ENCODE assay signal across 8 cellular contexts in the genomic region with DNA sequence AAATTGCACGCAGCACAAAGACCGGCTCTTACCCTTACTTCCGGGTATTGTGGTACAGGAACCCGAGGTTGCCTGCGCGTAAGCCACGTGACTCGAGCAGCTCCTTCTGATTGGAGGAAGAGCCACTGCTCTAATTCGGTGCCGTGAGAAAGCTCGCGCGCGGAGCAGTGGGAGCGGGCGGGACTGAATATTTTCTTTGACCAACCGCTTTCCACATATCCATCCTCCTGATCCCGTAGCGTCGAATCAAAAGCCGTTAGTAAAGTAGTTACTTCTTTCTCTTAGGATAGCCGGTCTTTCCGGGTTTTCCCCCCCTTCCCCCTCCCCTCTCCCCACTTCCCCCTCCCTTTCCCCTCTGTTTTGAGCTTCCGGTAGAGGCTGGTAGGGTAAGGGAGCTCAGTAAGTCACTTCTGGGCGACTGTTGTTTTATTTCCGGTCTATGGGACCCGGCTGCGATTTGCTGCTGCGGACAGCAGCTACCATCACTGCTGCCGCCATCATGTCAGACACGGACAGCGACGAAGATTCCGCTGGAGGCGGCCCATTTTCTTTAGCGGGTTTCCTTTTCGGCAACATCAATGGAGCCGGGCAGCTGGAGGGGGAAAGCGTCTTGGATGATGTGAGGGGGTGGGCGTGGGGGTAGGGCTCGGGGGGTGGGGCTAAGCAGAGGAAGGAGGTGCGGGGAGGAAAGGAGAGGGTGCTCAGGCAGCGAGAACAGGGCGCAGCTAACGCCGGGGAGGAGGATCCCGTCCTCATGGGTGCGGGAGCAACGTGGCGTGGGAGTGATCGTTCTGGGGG. TPM values are rescaled to one million over a fixed set of nuclear protein-coding genes. Genes with fewer than 3 reads are reported as not detected.
A peak's percentile ranks its signal among the peaks of the same experiment; 100 is the strongest.
DNase-seq lines count a peak whose midpoint lies in the region; ATAC-seq and TF ChIP-seq lines count a peak whose summit lies in the region.

A gene with protein sequence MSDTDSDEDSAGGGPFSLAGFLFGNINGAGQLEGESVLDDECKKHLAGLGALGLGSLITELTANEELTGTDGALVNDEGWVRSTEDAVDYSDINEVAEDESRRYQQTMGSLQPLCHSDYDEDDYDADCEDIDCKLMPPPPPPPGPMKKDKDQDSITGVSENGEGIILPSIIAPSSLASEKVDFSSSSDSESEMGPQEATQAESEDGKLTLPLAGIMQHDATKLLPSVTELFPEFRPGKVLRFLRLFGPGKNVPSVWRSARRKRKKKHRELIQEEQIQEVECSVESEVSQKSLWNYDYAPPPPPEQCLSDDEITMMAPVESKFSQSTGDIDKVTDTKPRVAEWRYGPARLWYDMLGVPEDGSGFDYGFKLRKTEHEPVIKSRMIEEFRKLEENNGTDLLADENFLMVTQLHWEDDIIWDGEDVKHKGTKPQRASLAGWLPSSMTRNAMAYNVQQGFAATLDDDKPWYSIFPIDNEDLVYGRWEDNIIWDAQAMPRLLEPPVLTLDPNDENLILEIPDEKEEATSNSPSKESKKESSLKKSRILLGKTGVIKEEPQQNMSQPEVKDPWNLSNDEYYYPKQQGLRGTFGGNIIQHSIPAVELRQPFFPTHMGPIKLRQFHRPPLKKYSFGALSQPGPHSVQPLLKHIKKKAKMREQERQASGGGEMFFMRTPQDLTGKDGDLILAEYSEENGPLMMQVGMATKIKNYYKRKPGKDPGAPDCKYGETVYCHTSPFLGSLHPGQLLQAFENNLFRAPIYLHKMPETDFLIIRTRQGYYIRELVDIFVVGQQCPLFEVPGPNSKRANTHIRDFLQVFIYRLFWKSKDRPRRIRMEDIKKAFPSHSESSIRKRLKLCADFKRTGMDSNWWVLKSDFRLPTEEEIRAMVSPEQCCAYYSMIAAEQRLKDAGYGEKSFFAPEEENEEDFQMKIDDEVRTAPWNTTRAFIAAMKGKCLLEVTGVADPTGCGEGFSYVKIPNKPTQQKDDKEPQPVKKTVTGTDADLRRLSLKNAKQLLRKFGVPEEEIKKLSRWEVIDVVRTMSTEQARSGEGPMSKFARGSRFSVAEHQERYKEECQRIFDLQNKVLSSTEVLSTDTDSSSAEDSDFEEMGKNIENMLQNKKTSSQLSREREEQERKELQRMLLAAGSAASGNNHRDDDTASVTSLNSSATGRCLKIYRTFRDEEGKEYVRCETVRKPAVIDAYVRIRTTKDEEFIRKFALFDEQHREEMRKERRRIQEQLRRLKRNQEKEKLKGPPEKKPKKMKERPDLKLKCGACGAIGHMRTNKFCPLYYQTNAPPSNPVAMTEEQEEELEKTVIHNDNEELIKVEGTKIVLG (N-terminal part only) (plus strand): TSS at position 482 of the 798 bp plus-strand sequence. CDS start 18 bp downstream, at position 500.

- H3K27me3 ChIP-seq in SK-N-SH (ENCODE audit: insufficient read depth) = no peaks in the 10 kb centered on the region; the same call in 1 of the 2 replicates
- no peaks in the 10 kb centered on the region for H3K27me3 ChIP-seq in gastroesophageal sphincter
- no peaks in the 10 kb centered on the region for H3K27me3 ChIP-seq in neutrophil

- peak within 1 kb of the TSS; percentile 77 for H2AFZ ChIP-seq in SK-N-SH (ENCODE audit: low read depth)

- CTCF ChIA-PET in SK-N-SH (lab: Yijun Ruan, JAX) = interaction anchor here (0.6 to 1.4 kb wide), 3 partner anchors 13 to 286 kb away, joined by 3 to 5 read pairs (median 3); partner anchors contain the start of gene NONO

- peak; percentile 91 for DNase-seq in GM04504 (ENCODE audit: low read depth)
- peak; percentile 95 for DNase-seq in NCI-H1048 (lab: John Stamatoyannopoulos, UW)
- peak; percentile 89 for DNase-seq in SK-N-SH
- peak; percentile 90 for DNase-seq in activated naive CD4-positive, alpha-beta T cell treated with anti-CD3 and anti-CD28 coated beads, Interleukin-2, amount 50 U/mL, for 16 hours
- DNase-seq in substantia nigra (lab: John Stamatoyannopoulos, UW) = peak; percentile 25 to 93 (median 85)

- H3K4me2 ChIP-seq in SK-N-SH = peak within 1 kb of the TSS; percentile 98

- TF ChIP-seq POLR2A in gastroesophageal sphincter (IDR thresholded peaks at IDR 0.05) = peak; percentile 1 to 85

- H3K9ac ChIP-seq in SK-N-SH = peak within 1 kb of the TSS; percentile 91

- H3K9me2 ChIP-seq in SK-N-SH = no peaks in the 10 kb centered on the region

- H4K20me1 ChIP-seq in SK-N-SH (ENCODE audit: insufficient read depth) = peaks cover 18% of the 10 kb centered on the region; the same call in 1 of the 2 replicates

- 0 out of 2 replicates have a peak, but pooled peaks have one; percentile 4 for TF ChIP-seq RAD21 in SK-N-SH (IDR thresholded peaks at IDR 0.05; ENCODE audit: low read length)

- H3K79me2 ChIP-seq in SK-N-SH (ENCODE audit: insufficient read depth) = peaks cover 47% of the 10 kb centered on the region

- peaks cover 7 to 10% of the 10 kb centered on the region in 2 experiments; a peak in 2 of 4 replicates for H3K4me1 ChIP-seq in SK-N-SH (ENCODE audit: control insufficient read depth in 1 of 2, insufficient read depth in 2 of 2, low read depth in 1 of 2, low read length in 1 of 2)
- peaks cover 5 to 31% (median 5%) of the 10 kb centered on the region in 3 donors for H3K4me1 ChIP-seq in gastroesophageal sphincter
- H3K4me1 ChIP-seq in neutrophil (ENCODE audit: control insufficient read depth in 1 of 2, insufficient read depth in 1 of 2, low read depth in 1 of 2, low read length in 1 of 2) = peaks cover 12 to 17% of the 10 kb centered on the region in 2 experiments

- ATAC-seq in HG02571 (IDR thresholded peaks at IDR 0.05; ENCODE audit: unreplicated experiment) = peak; percentile 85
- ATAC-seq in gastroesophageal sphincter = peak; percentile 98

- peak within 1 kb of the TSS; percentile 77 to 90 for H3K27ac ChIP-seq in SK-N-SH (ENCODE audit: low read depth in 2 of 2, low read length in 1 of 2)
- peak within 1 kb of the TSS; percentile 88 to 92 (median 90) for H3K27ac ChIP-seq in gastroesophageal sphincter
- peak within 1 kb of the TSS; percentile 94 for H3K27ac ChIP-seq in neutrophil
- peak within 1 kb of the TSS; percentile 72 for H3K27ac ChIP-seq in substantia nigra (ENCODE audit: low read depth, low read length, poor library complexity, severe bottlenecking)

- H3F3A ChIP-seq in SK-N-SH (replicated peaks; ENCODE audit: insufficient read depth) = peaks cover 5% of the 10 kb centered on the region

- TF ChIP-seq EP300 in SK-N-SH (IDR thresholded peaks at IDR 0.05; ENCODE audit: borderline replicate concordance in 1 of 2, low read depth in 1 of 2, low read length in 1 of 2) = no peak; a peak in 1 of 4 replicates
- TF ChIP-seq EP300 in gastroesophageal sphincter (IDR thresholded peaks at IDR 0.05) = no peak

- peaks cover 11 to 20% of the 10 kb centered on the region in 2 experiments for H3K36me3 ChIP-seq in SK-N-SH (replicated peaks in 1 of 2; ENCODE audit: control insufficient read depth in 1 of 2, insufficient read depth in 2 of 2, low read length in 1 of 2)
- H3K36me3 ChIP-seq in gastroesophageal sphincter = peaks cover 0 to 11% of the 10 kb centered on the region in 2 donors
- H3K36me3 ChIP-seq in neutrophil = peaks cover 8% of the 10 kb centered on the region

- WGBS in SK-N-SH (ENCODE audit: low lambda C conversion rate) = under 1% methylated on average over 39 of the region's 51 CpGs
- WGBS in gastroesophageal sphincter (ENCODE audit: low coverage in 1 of 2), 2 donors = 0 to 20% methylated on average over 1 to 23 of the region's 51 CpGs

- H3K4me3 ChIP-seq in SK-N-SH (ENCODE audit: low read depth in 2 of 2, low read length in 1 of 2) (peak within 1 kb of the TSS; percentile 63 to 89), gastroesophageal sphincter (peak within 1 kb of the TSS; percentile 59 to 69), neutrophil (ENCODE audit: low read depth in 1 of 2, low read length in 1 of 2) (peak within 1 kb of the TSS; percentile 67 to 88)

- TF ChIP-seq CTCF in SK-N-SH (IDR thresholded peaks at IDR 0.05) (no peak), gastroesophageal sphincter (IDR thresholded peaks at IDR 0.05) (peak in 1 of 4 experiments; percentile 17), neutrophil (IDR thresholded peaks at IDR 0.05) (peak; percentile 26)

- H3K9me3 ChIP-seq in SK-N-SH (no peaks in the 10 kb centered on the region), gastroesophageal sphincter (no peaks in the 10 kb centered on the region), neutrophil (no peaks in the 10 kb centered on the region)

- POLR2A ChIA-PET in SK-N-SH (lab: Yijun Ruan, JAX) = interaction anchor here (0.5 to 1.7 kb wide), 10 partner anchors 9 to 167 kb away, joined by 3 to 19 read pairs (median 3); partner anchors contain the start of genes NONO, OGT and ZMYM3

TF ChIP-seq in SK-N-SH, 30 proteins besides CTCF, POLR2A, EP300 and RAD21 (continues in another document):
- no peak for TF ChIP-seq SMC3 (IDR thresholded peaks at IDR 0.05; ENCODE audit: low read depth, low read length)
- TF ChIP-seq GABPA (IDR thresholded peaks at IDR 0.05; ENCODE audit: low read depth) = peak; percentile 83
- peak; percentile 80 for TF ChIP-seq YY1 (IDR thresholded peaks at IDR 0.05; ENCODE audit: low read depth)
- TF ChIP-seq POLR2AphosphoS5 (IDR thresholded peaks at IDR 0.05; ENCODE audit: low read depth, low read length) = peak; percentile 15; the same call in 1 of the 2 replicates
- TF ChIP-seq, protein P1, sequence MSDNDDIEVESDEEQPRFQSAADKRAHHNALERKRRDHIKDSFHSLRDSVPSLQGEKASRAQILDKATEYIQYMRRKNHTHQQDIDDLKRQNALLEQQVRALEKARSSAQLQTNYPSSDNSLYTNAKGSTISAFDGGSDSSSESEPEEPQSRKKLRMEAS (IDR thresholded peaks at IDR 0.05; ENCODE audit: low read depth) = peak; percentile 65
- peak; percentile 97 for TF ChIP-seq ELF1 (IDR thresholded peaks at IDR 0.05)
- TF ChIP-seq, protein P2, sequence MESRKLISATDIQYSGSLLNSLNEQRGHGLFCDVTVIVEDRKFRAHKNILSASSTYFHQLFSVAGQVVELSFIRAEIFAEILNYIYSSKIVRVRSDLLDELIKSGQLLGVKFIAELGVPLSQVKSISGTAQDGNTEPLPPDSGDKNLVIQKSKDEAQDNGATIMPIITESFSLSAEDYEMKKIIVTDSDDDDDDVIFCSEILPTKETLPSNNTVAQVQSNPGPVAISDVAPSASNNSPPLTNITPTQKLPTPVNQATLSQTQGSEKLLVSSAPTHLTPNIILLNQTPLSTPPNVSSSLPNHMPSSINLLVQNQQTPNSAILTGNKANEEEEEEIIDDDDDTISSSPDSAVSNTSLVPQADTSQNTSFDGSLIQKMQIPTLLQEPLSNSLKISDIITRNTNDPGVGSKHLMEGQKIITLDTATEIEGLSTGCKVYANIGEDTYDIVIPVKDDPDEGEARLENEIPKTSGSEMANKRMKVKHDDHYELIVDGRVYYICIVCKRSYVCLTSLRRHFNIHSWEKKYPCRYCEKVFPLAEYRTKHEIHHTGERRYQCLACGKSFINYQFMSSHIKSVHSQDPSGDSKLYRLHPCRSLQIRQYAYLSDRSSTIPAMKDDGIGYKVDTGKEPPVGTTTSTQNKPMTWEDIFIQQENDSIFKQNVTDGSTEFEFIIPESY (IDR thresholded peaks at IDR 0.05; ENCODE audit: borderline replicate concordance, low read depth) = no peak; the same call in 1 of the 2 replicates
- TF ChIP-seq FOXM1 (IDR thresholded peaks at IDR 0.05; ENCODE audit: low read depth) = no peak

RNA-seq across cellular contexts. Expression of the gene that starts here (rescaled TPM):
- 25.0 and 27.6 TPM in 2 replicates for polyA plus RNA-seq in SK-N-SH (2012; rRNA removed)
- polyA plus RNA-seq in SK-N-SH (2012; cell fraction: cytosol; rRNA removed) = 29.1 and 31.3 TPM in 2 replicates
- polyA plus RNA-seq in SK-N-SH (2012; cell fraction: nucleus; rRNA removed) = 22.7 and 56.0 TPM in 2 replicates
- total RNA-seq in gastroesophageal sphincter = 10 to 100 TPM; 32.1 to 64.1 (median 56.2) TPM

Comparison
In these comparisons a context has a peak if more than half of its experiments do, and no peak if none do; other contexts are left out.
1. Peak in every context shown above with its lines: DNase-seq, ATAC-seq, H3K4me3 ChIP-seq and H3K27ac ChIP-seq.